16 cellular contexts compared by ENCODE assay signal in genomic region chrX:21991504-21991903, GRCh38. TPM values are rescaled to one million over a fixed set of nuclear protein-coding genes. Genes with fewer than 3 reads are reported as not detected.
"Had no signal": no experiment of that assay in that cellular context is flagged by ENCODE, and none has a peak within 500 bp of the region (broad histone marks: within the 10 kb centered on the region; RNA-seq: fewer than 3 reads in every experiment).

No MANE protein-coding gene starts in this region.

- DNase-seq: activated CD8-positive, alpha-beta memory T cell treated with anti-CD3 and anti-CD28 coated beads, Interleukin-2, amount 50 U/mL, for 48 hours; dorsolateral prefrontal cortex; erythroblast; gastrocnemius medialis; heart left ventricle; immature natural killer cell; psoas muscle; right lobe of liver; tibial artery; uterus had no signal

- ATAC-seq: activated CD4-positive, CD25-positive, alpha-beta regulatory T cell treated with anti-CD3 and anti-CD28 coated beads, Interleukin-2, amount 50 U/mL, for 24 hours; gastrocnemius medialis; heart left ventricle; psoas muscle; right lobe of liver had no signal

- H3K9me3 Mint-ChIP-seq: immature natural killer cell; neural crest cell; T-helper 2 cell treated with Interferon-gamma antibody and Interleukin-4, amounts not matched to agents 5 μg/mL and 100 μg/mL, for 36 hours had no signal

- H3K27ac Mint-ChIP-seq: immature natural killer cell; T-helper 2 cell treated with Interferon-gamma antibody and Interleukin-4, amounts not matched to agents 5 μg/mL and 100 μg/mL, for 36 hours had no signal

- H3K36me3 ChIP-seq: breast epithelium, gastrocnemius medialis, right lobe of liver, uterus had no signal

- H3K4me1 ChIP-seq: ascending aorta, breast epithelium, gastrocnemius medialis, psoas muscle, right lobe of liver, tibial artery, uterus had no signal

- H3K27me3 ChIP-seq: ascending aorta, gastrocnemius medialis, heart left ventricle, right lobe of liver, tibial artery, uterus had no signal

- H3K4me3 ChIP-seq: ascending aorta, breast epithelium, dorsolateral prefrontal cortex, gastrocnemius medialis, heart left ventricle, psoas muscle, right lobe of liver, smooth muscle cell, tibial artery, uterus had no signal

- H3K27ac ChIP-seq: ascending aorta, breast epithelium, dorsolateral prefrontal cortex, gastrocnemius medialis, psoas muscle, right lobe of liver, tibial artery, uterus had no signal

- H3K4me3 Mint-ChIP-seq: immature natural killer cell; neural crest cell; T-helper 2 cell treated with Interferon-gamma antibody and Interleukin-4, amounts not matched to agents 5 μg/mL and 100 μg/mL, for 36 hours had no signal

- H3K9me3 ChIP-seq: ascending aorta, breast epithelium, gastrocnemius medialis, heart left ventricle, psoas muscle, right lobe of liver, tibial artery, uterus had no signal

- H3K4me2 ChIP-seq: smooth muscle cell had no signal

RNA-seq across cellular contexts. Expression of gene PHEX, which starts 40.6 kb away (rescaled TPM):
- total RNA-seq: smooth muscle cell had no signal
- polyA plus RNA-seq: immature natural killer cell, smooth muscle cell had no signal
